In the genomic region with DNA sequence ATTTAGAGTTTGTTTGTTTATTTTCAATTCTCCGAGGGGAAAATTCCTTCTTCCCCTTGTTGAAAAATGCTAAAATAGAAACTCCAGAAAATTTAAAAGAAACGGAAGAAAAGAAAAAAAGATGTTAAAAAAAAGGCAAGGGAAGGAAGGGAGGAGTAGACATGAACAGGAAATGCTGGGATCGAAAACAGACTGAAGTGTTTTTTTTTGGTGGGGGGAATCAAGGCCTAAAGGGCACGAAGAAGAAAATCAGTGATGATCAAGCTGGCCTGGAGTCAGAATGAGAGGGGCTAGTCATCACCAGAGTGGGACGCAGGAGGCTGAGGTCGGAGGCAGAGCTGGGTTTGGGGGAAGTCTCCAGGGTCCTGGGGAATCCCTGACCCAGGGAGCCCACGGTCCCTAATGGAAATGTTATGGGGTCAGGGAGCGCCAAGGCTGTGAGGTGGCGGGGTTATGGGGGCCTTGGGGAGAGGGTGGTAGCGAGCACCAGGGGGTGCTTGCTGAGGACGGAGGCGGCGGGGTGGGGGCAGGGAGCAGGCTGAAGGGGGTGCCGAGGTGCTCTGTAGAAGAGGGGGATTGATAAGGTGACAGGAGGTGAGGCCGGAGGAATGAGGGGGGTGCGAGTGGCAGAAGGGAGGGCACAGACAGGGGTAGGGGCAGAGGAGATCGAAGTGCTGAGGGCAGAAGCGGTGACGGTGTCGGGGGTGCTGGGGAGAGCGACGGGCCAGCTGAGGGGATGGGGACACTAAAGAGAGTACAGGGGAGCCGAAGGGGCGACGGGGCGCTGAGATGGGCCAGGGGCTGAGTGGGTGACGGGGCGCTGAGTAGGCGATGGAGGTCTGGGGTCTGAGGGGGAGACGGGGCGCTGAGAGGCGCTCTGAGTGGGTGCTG, we compare ENCODE assay signal across 8 cellular contexts. TPM values are rescaled to one million over a fixed set of nuclear protein-coding genes. Genes with fewer than 3 reads are reported as not detected.
DNase-seq lines count a peak whose midpoint lies in the region; ATAC-seq, FAIRE-seq and TF ChIP-seq lines count a peak whose summit lies in the region.

No MANE protein-coding gene starts in this region.

- peak overlapping the region; percentile 97 for H3K27ac ChIP-seq in caudate nucleus (ENCODE audit: low read depth, low read length)
- peak overlapping the region; percentile 81 to 94 (median 92) for H3K27ac ChIP-seq in right lobe of liver

- peak in 3 of 4 donors; percentile 1 to 3 (median 2) for ATAC-seq in right lobe of liver
- ATAC-seq in GM18858 (IDR thresholded peaks at IDR 0.05; ENCODE audit: unreplicated experiment), result no peak

- intact Hi-C loops in right lobe of liver (cut with DNase I), result no loop called here

- H3K9me3 ChIP-seq in right lobe of liver, result no peaks in the 10 kb centered on the region

- H3K4me3 ChIP-seq in H7 (ENCODE audit: insufficient read depth, low read depth, low read length), result peak overlapping the region; percentile 87
- peak overlapping the region; percentile 60 to 94 (median 83) for H3K4me3 ChIP-seq in right lobe of liver

- TF ChIP-seq CTCF in right lobe of liver (IDR thresholded peaks at IDR 0.05), result no peak

- peaks cover 40% of the 10 kb centered on the region for H3K36me3 ChIP-seq in H7 (replicated peaks; ENCODE audit: control insufficient read depth, insufficient read depth, low read length)
- peaks cover 10 to 42% (median 30%) of the 10 kb centered on the region in 4 donors for H3K36me3 ChIP-seq in right lobe of liver

- DNase-seq in H7, result peak; percentile 74
- DNase-seq in T-helper 9 cell, result peak; percentile 24
- DNase-seq in caudate nucleus (lab: John Stamatoyannopoulos, UW), result peak in 16 of 61 donors; percentile 10 to 55 (median 25)
- DNase-seq in right lobe of liver, result peak in 2 of 3 donors; percentile 58 to 60
- DNase-seq in stimulated activated CD8-positive, alpha-beta memory T cell treated with anti-CD3 and anti-CD28 coated beads, Interleukin-15, amount 100 ng/mL, for 4 hours (ENCODE audit: low read depth in 2 of 2), result peak; percentile 15 to 25
- DNase-seq in GM19239 (ENCODE audit: insufficient read length, low spot score), result no peak
- DNase-seq in urothelium cell line (ENCODE audit: low spot score), result no peak

- peaks cover 0 to 33% (median 14%) of the 10 kb centered on the region in 4 donors for H3K4me1 ChIP-seq in right lobe of liver

- FAIRE-seq in GM19239 (lab: Jason Lieb, UNC) (no peak), urothelium cell line (lab: Jason Lieb, UNC) (no peak)

- no peaks in the 10 kb centered on the region for H3K27me3 ChIP-seq in H7 (ENCODE audit: control insufficient read depth, insufficient read depth, low read length)
- H3K27me3 ChIP-seq in right lobe of liver, result no peaks in the 10 kb centered on the region

- TF ChIP-seq POLR2A in right lobe of liver (IDR thresholded peaks at IDR 0.05), result no peak

- WGBS in right lobe of liver (ENCODE audit: insufficient coverage, low coverage, low lambda C conversion rate, missing lambda C conversion rate), result under 1% methylated on average over 30 of the region's 32 CpGs

RNA-seq across cellular contexts. Expression of a gene that starts 0.7 kb away (rescaled TPM):
- 8.5 and 8.6 TPM in 2 replicates for total RNA-seq in H7 (2014; rRNA removed; shearing (Covaris generic))
- total RNA-seq in right lobe of liver, result 10 to 100 TPM in 5 of 6 experiments, 1 to 10 TPM in 1; 9.3 to 17.5 (median 13.9) TPM

RNA-seq across cellular contexts. Expression of a gene that starts 57.9 kb away (rescaled TPM):
- 53.3 and 54.6 TPM in 2 replicates for total RNA-seq in H7 (2014; rRNA removed; shearing (Covaris generic))
- total RNA-seq in right lobe of liver, result 10 to 100 TPM in 5 of 6 experiments, 1 to 10 TPM in 1; 7.6 to 15.7 (median 11.6) TPM

Comparison
In these comparisons a context has a peak if more than half of its experiments do, and no peak if none do; other contexts are left out.
1. DNase-seq: peak in H7 (single experiment), T-helper 9 cell (single experiment), right lobe of liver (2 of 3) and stimulated activated CD8-positive, alpha-beta memory T cell treated with anti-CD3 and anti-CD28 coated beads, Interleukin-15, amount 100 ng/mL, for 4 hours (2 of 2); none in GM19239 (single experiment) and urothelium cell line (single experiment).